In genomic region chr10:350981-351501, GRCh38 we compare ENCODE assay signal across 33 cellular contexts.
"Had no signal": no experiment of that assay in that cellular context is flagged by ENCODE, and none has a peak within 500 bp of the region (broad histone marks: within the 10 kb centered on the region; RNA-seq: fewer than 3 reads in every experiment).

No MANE protein-coding gene starts in this region.

- H3K27me3 Mint-ChIP-seq: activated B cell treated with CpG ODN at 0.5 μM for 24 hours; activated CD4-positive, alpha-beta T cell treated with anti-CD3 and anti-CD28 coated beads for 36 hours; activated naive CD4-positive, alpha-beta T cell treated with anti-CD3 and anti-CD28 coated beads, Interleukin-2, amount 50 U/mL, for 24 hours; central memory CD8-positive, alpha-beta T cell; dendritic cell treated with granulocyte-macrophage colony-stimulating factor and Interleukin-4, amounts not matched to agents 40 ng/mL and 50 ng/mL, for 4 days; stimulated activated memory B cell treated with anti-CD40 and anti-IgM and Interleukin-4, amounts not matched to agents 10 μg/mL and 1 μg/mL and 100 μg/mL, for 72 hours; stimulated activated naive CD8-positive, alpha-beta T cell treated with anti-CD3 and anti-CD28 coated beads, Interleukin-15, amount 100 ng/mL, for 72 hours had no signal

- H3K4me1 ChIP-seq: breast epithelium, esophagus squamous epithelium, heart right ventricle, lower lobe of right lung, prostate gland, thyroid gland, upper lobe of left lung had no signal

- H3K4me3 Mint-ChIP-seq: activated B cell treated with CpG ODN at 0.5 μM for 24 hours; activated CD4-positive, alpha-beta T cell treated with anti-CD3 and anti-CD28 coated beads for 36 hours; activated naive CD4-positive, alpha-beta T cell treated with anti-CD3 and anti-CD28 coated beads, Interleukin-2, amount 50 U/mL, for 24 hours; central memory CD8-positive, alpha-beta T cell; dendritic cell treated with granulocyte-macrophage colony-stimulating factor and Interleukin-4, amounts not matched to agents 40 ng/mL and 50 ng/mL, for 4 days; nephron; stimulated activated memory B cell treated with anti-CD40 and anti-IgM and Interleukin-4, amounts not matched to agents 10 μg/mL and 1 μg/mL and 100 μg/mL, for 72 hours; T-helper 2 cell treated with Interferon-gamma antibody and Interleukin-4, amounts not matched to agents 5 μg/mL and 100 μg/mL, for 36 hours had no signal

- H3K27me3 ChIP-seq: breast epithelium, esophagus squamous epithelium, heart right ventricle, neutrophil, ovary, thyroid gland, upper lobe of left lung had no signal

- H3K27ac ChIP-seq: breast epithelium, esophagus squamous epithelium, heart right ventricle, lower lobe of right lung, neutrophil, ovary, prostate gland, thyroid gland, upper lobe of left lung had no signal

- H3K9me3 ChIP-seq: breast epithelium, esophagus squamous epithelium, heart right ventricle, lower lobe of right lung, mucosa of descending colon, neutrophil, ovary, prostate gland, thyroid gland, upper lobe of left lung had no signal

- ATAC-seq: left lobe of liver, lower lobe of right lung, mucosa of descending colon, sciatic nerve had no signal

- H3K36me3 ChIP-seq: neutrophil, ovary had no signal

- H3K4me1 Mint-ChIP-seq: activated B cell treated with CpG ODN at 0.5 μM for 24 hours, nephron had no signal

- H3K4me3 ChIP-seq: breast epithelium, esophagus squamous epithelium, heart right ventricle, lower lobe of right lung, mucosa of descending colon, ovary, prostate gland, thyroid gland, upper lobe of left lung had no signal

- DNase-seq: activated B cell treated with CpG ODN at 0.5 μM for 24 hours; activated CD4-positive, alpha-beta T cell treated with anti-CD3 and anti-CD28 coated beads for 36 hours; activated CD8-positive, alpha-beta T cell treated with anti-CD3 and anti-CD28 coated beads, Interleukin-2, amount 10 ng/mL, durations not matched to agents 7 days and 5 days; activated gamma-delta T cell treated with Interleukin-2 at 50 U/mL for 16 hours; amniotic stem cell; esophagus squamous epithelium; foreskin melanocyte; heart right ventricle; kidney glomerular epithelial cell; lower lobe of right lung; mesendoderm; mucosa of descending colon; ovary; retina; small intestine; stimulated activated CD4-positive, alpha-beta T cell treated with anti-CD3 and anti-CD28 coated beads, Interleukin-1b, Interleukin-23, amount 100 ng/mL, for 48 hours; stimulated activated CD4-positive, alpha-beta T cell treated with anti-CD3 and anti-CD28 coated beads, Interleukin-4, amount 100 ng/mL, for 4 hours; stimulated activated CD8-positive, alpha-beta memory T cell treated with anti-CD3 and anti-CD28 coated beads, Interleukin-4, amount 100 ng/mL, for 48 hours; stimulated activated naive CD8-positive, alpha-beta T cell treated with anti-CD3 and anti-CD28 coated beads, Interleukin-15, amount 100 ng/mL, for 72 hours; T-helper 1 cell; thyroid gland; upper lobe of left lung had no signal

- H3K9me3 Mint-ChIP-seq: activated B cell treated with CpG ODN at 0.5 μM for 24 hours; activated naive CD4-positive, alpha-beta T cell treated with anti-CD3 and anti-CD28 coated beads, Interleukin-2, amount 50 U/mL, for 24 hours; central memory CD8-positive, alpha-beta T cell; nephron had no signal

- H3K27ac Mint-ChIP-seq: activated B cell treated with CpG ODN at 0.5 μM for 24 hours; activated naive CD4-positive, alpha-beta T cell treated with anti-CD3 and anti-CD28 coated beads, Interleukin-2, amount 50 U/mL, for 24 hours; dendritic cell treated with granulocyte-macrophage colony-stimulating factor and Interleukin-4, amounts not matched to agents 40 ng/mL and 50 ng/mL, for 4 days; nephron; stimulated activated memory B cell treated with anti-CD40 and anti-IgM and Interleukin-4, amounts not matched to agents 10 μg/mL and 1 μg/mL and 100 μg/mL, for 72 hours; T-helper 2 cell treated with Interferon-gamma antibody and Interleukin-4, amounts not matched to agents 5 μg/mL and 100 μg/mL, for 36 hours had no signal
